In the genomic region with DNA sequence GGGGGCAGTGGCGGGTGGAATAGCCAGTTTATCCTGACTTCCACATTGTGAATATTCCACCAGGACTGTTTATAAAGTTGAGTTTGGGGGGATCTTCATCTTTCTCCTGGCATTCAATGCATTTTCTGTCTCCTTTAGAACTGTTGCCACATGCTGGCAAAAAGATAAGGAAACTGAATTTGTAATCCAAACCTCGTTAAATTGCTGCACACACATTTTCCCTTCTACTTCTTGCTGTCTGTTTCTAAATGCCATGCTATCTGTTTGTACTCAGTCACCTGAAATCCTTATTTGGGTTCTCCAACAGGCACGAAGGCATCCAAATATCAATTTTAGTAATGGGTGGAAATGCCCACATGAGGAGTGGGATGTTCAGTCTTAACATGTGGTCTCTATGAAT, we compare ENCODE assay signal across 12 cellular contexts.
DNase-seq lines count a peak whose midpoint lies in the region; ATAC-seq, FAIRE-seq and TF ChIP-seq lines count a peak whose summit lies in the region.
"Had no signal": no experiment of that assay in that cellular context is flagged by ENCODE, and none has a peak within 500 bp of the region (broad histone marks: within the 10 kb centered on the region; RNA-seq: fewer than 3 reads in every experiment).

No MANE protein-coding gene starts in this region.

- no peaks in the 10 kb centered on the region for H3K36me3 ChIP-seq in right lobe of liver
- no peaks in the 10 kb centered on the region for H3K36me3 ChIP-seq in HepG2 (replicated peaks in 1 of 2; ENCODE audit: control insufficient read depth in 1 of 2, insufficient read depth in 2 of 2, low read length in 2 of 2)
- H3K36me3 ChIP-seq in esophagus muscularis mucosa, result no peaks in the 10 kb centered on the region
- no peaks in the 10 kb centered on the region for H3K36me3 ChIP-seq in aorta (ENCODE audit: control insufficient read depth in 1 of 2, insufficient read depth in 2 of 2, low read length in 1 of 2)

- DNase-seq in right lobe of liver (no peak), HepG2 (ENCODE audit: low spot score) (no peak), esophagus muscularis mucosa (ENCODE audit: extremely low spot score) (no peak), osteocyte (ENCODE audit: extremely low spot score, unreplicated experiment) (no peak), aorta (no peak), hippocampal formation (lab: John Stamatoyannopoulos, UW) (no peak), NCI-H128 (lab: John Stamatoyannopoulos, UW; ENCODE audit: unreplicated experiment) (no peak)
- DNase-seq: activated T-cell treated with anti-CD3 and anti-CD28 coated beads, Interleukin-2, amount 50 U/mL, for 1 hour; AML-193; H9; NCI-H1092 had no signal

- 47% methylated on average over 3 of the region's 3 CpGs for WGBS in right lobe of liver (ENCODE audit: insufficient coverage, low coverage, low lambda C conversion rate, missing lambda C conversion rate)
- 31% methylated on average over 3 of the region's 3 CpGs for WGBS in HepG2 (ENCODE audit: low lambda C conversion rate)
- 32% methylated on average over 3 of the region's 3 CpGs for WGBS in esophagus muscularis mucosa
- WGBS in aorta, 2 donors, result 0 to 5% methylated on average over 3 of the region's 3 CpGs

- no peaks in the 10 kb centered on the region for H3K79me2 ChIP-seq in HepG2 (ENCODE audit: insufficient read depth, low read length)

- peak overlapping the region in 2 of 3 donors; percentile 20 to 33 for H3K27ac ChIP-seq in right lobe of liver
- no peak overlapping the region for H3K27ac ChIP-seq in HepG2 (ENCODE audit: extremely low read length, insufficient read depth, low read length)
- H3K27ac ChIP-seq in esophagus muscularis mucosa (replicated peaks in 1 of 4), result peak overlapping the region; percentile 84 to 90 (median 86)
- H3K27ac ChIP-seq in aorta (ENCODE audit: low read depth in 1 of 2, low read length in 2 of 2), result peak overlapping the region; percentile 84 to 95

- H3K4me1 Mint-ChIP-seq in osteocyte (ENCODE audit: unreplicated experiment), result peaks cover 41% of the 10 kb centered on the region

- H3K9me3 ChIP-seq in right lobe of liver, result no peaks in the 10 kb centered on the region
- H3K9me3 ChIP-seq in HepG2 (ENCODE audit: low read length), result no peaks in the 10 kb centered on the region
- no peaks in the 10 kb centered on the region for H3K9me3 ChIP-seq in esophagus muscularis mucosa
- H3K9me3 ChIP-seq in aorta (ENCODE audit: control insufficient read depth, low read length), result no peaks in the 10 kb centered on the region

- H2AFZ ChIP-seq in HepG2 (ENCODE audit: low read length), result no peak overlapping the region

- TF ChIP-seq CTCF in right lobe of liver (IDR thresholded peaks at IDR 0.05) (no peak), HepG2 (CRISPR knock-in tag; IDR thresholded peaks at IDR 0.05) (no peak), esophagus muscularis mucosa (IDR thresholded peaks at IDR 0.05) (no peak), osteocyte (IDR thresholded peaks at IDR 0.05) (no peak)

- peaks cover 5% of the 10 kb centered on the region for H3K36me3 Mint-ChIP-seq in osteocyte (ENCODE audit: unreplicated experiment)

- TF ChIP-seq EP300 in HepG2 (IDR thresholded peaks at IDR 0.05; ENCODE audit: low read depth in 2 of 2, low read length in 2 of 2) (no peak), HepG2 (CRISPR knock-in tag; IDR thresholded peaks at IDR 0.05; ENCODE audit: borderline replicate concordance) (no peak), esophagus muscularis mucosa (IDR thresholded peaks at IDR 0.05) (no peak)

- intact Hi-C loops in right lobe of liver (cut with DNase I), result no loop called here
- intact Hi-C loops in HepG2 (cut with micrococcal nuclease; ENCODE audit: unreplicated experiment), result no loop called here
- intact Hi-C loops in esophagus muscularis mucosa (cut with DNase I), result loop anchor here (10.0 kb wide), 1 partner anchor 107 kb away; no protein-coding TSS in a partner anchor
- intact Hi-C loops in aorta (cut with DNase I), result loop anchor here (2.0 to 5.0 kb wide), 4 partner anchors 44 to 177 kb away; no protein-coding TSS in a partner anchor

- no peak overlapping the region for H3K4me2 ChIP-seq in HepG2 (ENCODE audit: low read depth, low read length)

- FAIRE-seq in HepG2 (lab: Jason Lieb, UNC), result no peak

- CTCF ChIA-PET in HepG2 (lab: Yijun Ruan, JAX; ENCODE audit: low intra/inter-chr PET ratio, low total read pairs), result no interaction called here

- peaks cover 6% of the 10 kb centered on the region for H3K9me3 Mint-ChIP-seq in osteocyte (ENCODE audit: unreplicated experiment)

- no peak overlapping the region for H3K9ac ChIP-seq in HepG2 (ENCODE audit: insufficient read depth, low read depth, low read length)

- BruUV-seq in HepG2 (replicated peaks; lab: Mats Ljungman, UMichigan), result no TSS peak

- TF ChIP-seq RAD21 in HepG2 (CRISPR knock-in tag; IDR thresholded peaks at IDR 0.05), result no peak

- POLR2A ChIA-PET in HepG2 (lab: Yijun Ruan, JAX), result interaction anchor here (0.8 kb wide), 1 partner anchor 180 kb away, joined by 4 read pairs; a partner anchor contains a TSS

- H3K27me3 ChIP-seq in right lobe of liver (no peaks in the 10 kb centered on the region), HepG2 (ENCODE audit: control insufficient read depth in 1 of 2, insufficient read depth in 2 of 2, low read length in 2 of 2) (peaks cover 0 to 7% of the 10 kb centered on the region in 2 experiments; a peak in 3 of 5 replicates), esophagus muscularis mucosa (no peaks in the 10 kb centered on the region), aorta (ENCODE audit: control insufficient read depth in 1 of 2, insufficient read depth in 2 of 2, low read length in 1 of 2) (no peaks in the 10 kb centered on the region)

- ATAC-seq in right lobe of liver (no peak), HepG2 (no peak), aorta (ENCODE audit: low FRiP score) (no peak), HG02970 (IDR thresholded peaks at IDR 0.05; ENCODE audit: low FRiP score, unreplicated experiment) (no peak)

- no peak overlapping the region for H3K4me3 Mint-ChIP-seq in osteocyte (ENCODE audit: unreplicated experiment)
- H3K4me3 Mint-ChIP-seq: H9 had no signal

- H3K4me3 ChIP-seq in right lobe of liver, result no peak overlapping the region
- H3K4me3 ChIP-seq in HepG2 (replicated peaks in 1 of 3; ENCODE audit: insufficient read depth in 1 of 3, low read depth in 2 of 3, low read length in 3 of 3), result no peak overlapping the region
- peak overlapping the region in 2 of 4 donors; percentile 1 to 14 for H3K4me3 ChIP-seq in esophagus muscularis mucosa
- H3K4me3 ChIP-seq in aorta (ENCODE audit: low read length in 2 of 2), result no peak overlapping the region

- H3K4me1 ChIP-seq in right lobe of liver, result no peaks in the 10 kb centered on the region
- peaks cover 11% of the 10 kb centered on the region; the same call in 1 of the 2 replicates for H3K4me1 ChIP-seq in HepG2 (ENCODE audit: insufficient read depth, low read length)
- H3K4me1 ChIP-seq in esophagus muscularis mucosa, result peaks cover 35 to 44% (median 42%) of the 10 kb centered on the region in 4 donors
- peaks cover 0 to 9% of the 10 kb centered on the region in 2 donors for H3K4me1 ChIP-seq in aorta (ENCODE audit: control insufficient read depth in 1 of 2, insufficient read depth in 2 of 2, low read length in 2 of 2)

- in situ Hi-C loops in HepG2 (cut with HindIII; ENCODE audit: extremely low pct_ligation_motif_present, low pct_unique_long_range_greater_than_20kb), result no loop called here

- TF ChIP-seq POLR2A in right lobe of liver (IDR thresholded peaks at IDR 0.05) (no peak), HepG2 (IDR thresholded peaks at IDR 0.05; ENCODE audit: insufficient read depth in 1 of 2, low read depth in 2 of 2, low read length in 2 of 2) (no peak), esophagus muscularis mucosa (IDR thresholded peaks at IDR 0.05; ENCODE audit: low read depth) (no peak)

- H4K20me1 ChIP-seq in HepG2 (ENCODE audit: insufficient read depth, low read length), result no peaks in the 10 kb centered on the region

- no peaks in the 10 kb centered on the region for H3K27me3 Mint-ChIP-seq in osteocyte (ENCODE audit: unreplicated experiment)

- peak overlapping the region; percentile 89 for H3K27ac Mint-ChIP-seq in osteocyte (ENCODE audit: unreplicated experiment)

TF ChIP-seq in HepG2, 621 proteins besides CTCF, POLR2A, EP300 and RAD21:
- TF ChIP-seq, protein P1, sequence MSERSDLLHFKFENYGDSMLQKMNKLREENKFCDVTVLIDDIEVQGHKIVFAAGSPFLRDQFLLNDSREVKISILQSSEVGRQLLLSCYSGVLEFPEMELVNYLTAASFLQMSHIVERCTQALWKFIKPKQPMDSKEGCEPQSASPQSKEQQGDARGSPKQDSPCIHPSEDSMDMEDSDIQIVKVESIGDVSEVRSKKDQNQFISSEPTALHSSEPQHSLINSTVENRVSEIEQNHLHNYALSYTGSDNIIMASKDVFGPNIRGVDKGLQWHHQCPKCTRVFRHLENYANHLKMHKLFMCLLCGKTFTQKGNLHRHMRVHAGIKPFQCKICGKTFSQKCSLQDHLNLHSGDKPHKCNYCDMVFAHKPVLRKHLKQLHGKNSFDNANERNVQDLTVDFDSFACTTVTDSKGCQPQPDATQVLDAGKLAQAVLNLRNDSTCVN (CRISPR knock-in tag; IDR thresholded peaks at IDR 0.05; ENCODE audit: borderline replicate concordance), result no peak
- TF ChIP-seq, protein P2, sequence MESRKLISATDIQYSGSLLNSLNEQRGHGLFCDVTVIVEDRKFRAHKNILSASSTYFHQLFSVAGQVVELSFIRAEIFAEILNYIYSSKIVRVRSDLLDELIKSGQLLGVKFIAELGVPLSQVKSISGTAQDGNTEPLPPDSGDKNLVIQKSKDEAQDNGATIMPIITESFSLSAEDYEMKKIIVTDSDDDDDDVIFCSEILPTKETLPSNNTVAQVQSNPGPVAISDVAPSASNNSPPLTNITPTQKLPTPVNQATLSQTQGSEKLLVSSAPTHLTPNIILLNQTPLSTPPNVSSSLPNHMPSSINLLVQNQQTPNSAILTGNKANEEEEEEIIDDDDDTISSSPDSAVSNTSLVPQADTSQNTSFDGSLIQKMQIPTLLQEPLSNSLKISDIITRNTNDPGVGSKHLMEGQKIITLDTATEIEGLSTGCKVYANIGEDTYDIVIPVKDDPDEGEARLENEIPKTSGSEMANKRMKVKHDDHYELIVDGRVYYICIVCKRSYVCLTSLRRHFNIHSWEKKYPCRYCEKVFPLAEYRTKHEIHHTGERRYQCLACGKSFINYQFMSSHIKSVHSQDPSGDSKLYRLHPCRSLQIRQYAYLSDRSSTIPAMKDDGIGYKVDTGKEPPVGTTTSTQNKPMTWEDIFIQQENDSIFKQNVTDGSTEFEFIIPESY (CRISPR knock-in tag; IDR thresholded peaks at IDR 0.05), result no peak
- no peak for TF ChIP-seq ZNF30 (CRISPR knock-in tag; IDR thresholded peaks at IDR 0.05)
- no peak for TF ChIP-seq TBX2 (CRISPR knock-in tag; IDR thresholded peaks at IDR 0.05; ENCODE audit: borderline replicate concordance)
- no peak for TF ChIP-seq ZNF570 (CRISPR knock-in tag; IDR thresholded peaks at IDR 0.05; ENCODE audit: borderline replicate concordance)

Comparison
In these comparisons a context has a peak if more than half of its experiments do, and no peak if none do; other contexts are left out.
1. intact Hi-C loops: an anchor here in esophagus muscularis mucosa (10.0 kb wide) and aorta (2.0 to 5.0 kb wide); none called in right lobe of liver and HepG2.